Comparison of ENCODE assay signal across 1 cellular context in the genomic region with DNA sequence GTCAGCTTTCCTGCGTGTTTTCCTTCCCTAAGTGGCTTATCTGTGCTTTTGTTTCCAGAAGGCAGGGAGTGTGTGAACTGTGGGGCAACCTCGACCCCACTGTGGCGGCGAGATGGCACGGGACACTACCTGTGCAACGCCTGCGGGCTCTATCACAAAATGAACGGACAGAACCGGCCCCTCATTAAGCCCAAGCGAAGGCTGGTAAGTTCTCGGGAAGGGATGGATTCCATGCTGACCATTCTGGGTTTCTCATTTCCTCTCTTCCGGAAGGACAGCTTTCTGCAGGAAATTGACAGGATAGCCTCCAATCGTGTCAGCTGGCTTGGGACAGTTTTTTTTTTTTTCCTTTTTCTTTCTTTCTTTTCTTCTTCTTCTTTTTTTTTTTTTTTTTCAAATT.
TF ChIP-seq lines count a peak whose summit lies in the region.

No MANE protein-coding gene starts in this region.

TF ChIP-seq in H1, 55 proteins besides CTCF, POLR2A, EP300 and RAD21:
- TF ChIP-seq TBP (IDR thresholded peaks at IDR 0.05; ENCODE audit: low read depth, low read length) (no peak), CBX8 (IDR thresholded peaks at IDR 0.05; ENCODE audit: borderline replicate concordance, low read depth, low read length) (no peak), CHD1 (IDR thresholded peaks at IDR 0.05; ENCODE audit: low read depth, low read length) (no peak), RNF2 (IDR thresholded peaks at IDR 0.05; ENCODE audit: borderline replicate concordance, low read depth, low read length, missing control alignments, poor library complexity, severe bottlenecking) (peak; percentile 71), SIN3A (conservative IDR thresholded peaks at IDR 0.05 in 1 of 2, IDR thresholded peaks at IDR 0.05 in 1 of 2; ENCODE audit: low read depth in 1 of 2, low read length in 2 of 2) (0 out of 4 replicates have a peak, but pooled peaks of 1 of the 2 experiments have one; percentile 6), JUN (IDR thresholded peaks at IDR 0.05; ENCODE audit: low read depth, low read length) (no peak), SP4 (IDR thresholded peaks at IDR 0.05; ENCODE audit: low read length) (no peak), RXRA (IDR thresholded peaks at IDR 0.05; ENCODE audit: insufficient read depth, low read depth, low read length) (no peak), POLR2AphosphoS5 (IDR thresholded peaks at IDR 0.05; ENCODE audit: low read depth, low read length) (no peak), ASH2L (IDR thresholded peaks at IDR 0.05; ENCODE audit: low read length) (no peak), YY1 (IDR thresholded peaks at IDR 0.05; ENCODE audit: low read depth, low read length) (no peak), CEBPB (IDR thresholded peaks at IDR 0.05; ENCODE audit: low read depth, low read length) (no peak), SIRT6 (IDR thresholded peaks at IDR 0.05; ENCODE audit: low read length) (no peak), KDM5A (IDR thresholded peaks at IDR 0.05; ENCODE audit: low read length) (no peak), HDAC6 (IDR thresholded peaks at IDR 0.05; ENCODE audit: low read depth, low read length) (no peak), SP2 (IDR thresholded peaks at IDR 0.05; ENCODE audit: low read length) (no peak), KDM4A (IDR thresholded peaks at IDR 0.05; ENCODE audit: low read depth, low read length, severe bottlenecking) (peak; percentile 19), KDM1A (IDR thresholded peaks at IDR 0.05; ENCODE audit: borderline replicate concordance, low read length) (no peak), SUZ12 (IDR thresholded peaks at IDR 0.05; ENCODE audit: low read length) (peak; percentile 46)
- TF ChIP-seq, protein P1, sequence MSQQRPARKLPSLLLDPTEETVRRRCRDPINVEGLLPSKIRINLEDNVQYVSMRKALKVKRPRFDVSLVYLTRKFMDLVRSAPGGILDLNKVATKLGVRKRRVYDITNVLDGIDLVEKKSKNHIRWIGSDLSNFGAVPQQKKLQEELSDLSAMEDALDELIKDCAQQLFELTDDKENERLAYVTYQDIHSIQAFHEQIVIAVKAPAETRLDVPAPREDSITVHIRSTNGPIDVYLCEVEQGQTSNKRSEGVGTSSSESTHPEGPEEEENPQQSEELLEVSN (IDR thresholded peaks at IDR 0.05) = no peak
- TF ChIP-seq, protein P2, sequence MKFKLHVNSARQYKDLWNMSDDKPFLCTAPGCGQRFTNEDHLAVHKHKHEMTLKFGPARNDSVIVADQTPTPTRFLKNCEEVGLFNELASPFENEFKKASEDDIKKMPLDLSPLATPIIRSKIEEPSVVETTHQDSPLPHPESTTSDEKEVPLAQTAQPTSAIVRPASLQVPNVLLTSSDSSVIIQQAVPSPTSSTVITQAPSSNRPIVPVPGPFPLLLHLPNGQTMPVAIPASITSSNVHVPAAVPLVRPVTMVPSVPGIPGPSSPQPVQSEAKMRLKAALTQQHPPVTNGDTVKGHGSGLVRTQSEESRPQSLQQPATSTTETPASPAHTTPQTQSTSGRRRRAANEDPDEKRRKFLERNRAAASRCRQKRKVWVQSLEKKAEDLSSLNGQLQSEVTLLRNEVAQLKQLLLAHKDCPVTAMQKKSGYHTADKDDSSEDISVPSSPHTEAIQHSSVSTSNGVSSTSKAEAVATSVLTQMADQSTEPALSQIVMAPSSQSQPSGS (IDR thresholded peaks at IDR 0.05; ENCODE audit: low read length) = no peak
- TF ChIP-seq, protein P3, sequence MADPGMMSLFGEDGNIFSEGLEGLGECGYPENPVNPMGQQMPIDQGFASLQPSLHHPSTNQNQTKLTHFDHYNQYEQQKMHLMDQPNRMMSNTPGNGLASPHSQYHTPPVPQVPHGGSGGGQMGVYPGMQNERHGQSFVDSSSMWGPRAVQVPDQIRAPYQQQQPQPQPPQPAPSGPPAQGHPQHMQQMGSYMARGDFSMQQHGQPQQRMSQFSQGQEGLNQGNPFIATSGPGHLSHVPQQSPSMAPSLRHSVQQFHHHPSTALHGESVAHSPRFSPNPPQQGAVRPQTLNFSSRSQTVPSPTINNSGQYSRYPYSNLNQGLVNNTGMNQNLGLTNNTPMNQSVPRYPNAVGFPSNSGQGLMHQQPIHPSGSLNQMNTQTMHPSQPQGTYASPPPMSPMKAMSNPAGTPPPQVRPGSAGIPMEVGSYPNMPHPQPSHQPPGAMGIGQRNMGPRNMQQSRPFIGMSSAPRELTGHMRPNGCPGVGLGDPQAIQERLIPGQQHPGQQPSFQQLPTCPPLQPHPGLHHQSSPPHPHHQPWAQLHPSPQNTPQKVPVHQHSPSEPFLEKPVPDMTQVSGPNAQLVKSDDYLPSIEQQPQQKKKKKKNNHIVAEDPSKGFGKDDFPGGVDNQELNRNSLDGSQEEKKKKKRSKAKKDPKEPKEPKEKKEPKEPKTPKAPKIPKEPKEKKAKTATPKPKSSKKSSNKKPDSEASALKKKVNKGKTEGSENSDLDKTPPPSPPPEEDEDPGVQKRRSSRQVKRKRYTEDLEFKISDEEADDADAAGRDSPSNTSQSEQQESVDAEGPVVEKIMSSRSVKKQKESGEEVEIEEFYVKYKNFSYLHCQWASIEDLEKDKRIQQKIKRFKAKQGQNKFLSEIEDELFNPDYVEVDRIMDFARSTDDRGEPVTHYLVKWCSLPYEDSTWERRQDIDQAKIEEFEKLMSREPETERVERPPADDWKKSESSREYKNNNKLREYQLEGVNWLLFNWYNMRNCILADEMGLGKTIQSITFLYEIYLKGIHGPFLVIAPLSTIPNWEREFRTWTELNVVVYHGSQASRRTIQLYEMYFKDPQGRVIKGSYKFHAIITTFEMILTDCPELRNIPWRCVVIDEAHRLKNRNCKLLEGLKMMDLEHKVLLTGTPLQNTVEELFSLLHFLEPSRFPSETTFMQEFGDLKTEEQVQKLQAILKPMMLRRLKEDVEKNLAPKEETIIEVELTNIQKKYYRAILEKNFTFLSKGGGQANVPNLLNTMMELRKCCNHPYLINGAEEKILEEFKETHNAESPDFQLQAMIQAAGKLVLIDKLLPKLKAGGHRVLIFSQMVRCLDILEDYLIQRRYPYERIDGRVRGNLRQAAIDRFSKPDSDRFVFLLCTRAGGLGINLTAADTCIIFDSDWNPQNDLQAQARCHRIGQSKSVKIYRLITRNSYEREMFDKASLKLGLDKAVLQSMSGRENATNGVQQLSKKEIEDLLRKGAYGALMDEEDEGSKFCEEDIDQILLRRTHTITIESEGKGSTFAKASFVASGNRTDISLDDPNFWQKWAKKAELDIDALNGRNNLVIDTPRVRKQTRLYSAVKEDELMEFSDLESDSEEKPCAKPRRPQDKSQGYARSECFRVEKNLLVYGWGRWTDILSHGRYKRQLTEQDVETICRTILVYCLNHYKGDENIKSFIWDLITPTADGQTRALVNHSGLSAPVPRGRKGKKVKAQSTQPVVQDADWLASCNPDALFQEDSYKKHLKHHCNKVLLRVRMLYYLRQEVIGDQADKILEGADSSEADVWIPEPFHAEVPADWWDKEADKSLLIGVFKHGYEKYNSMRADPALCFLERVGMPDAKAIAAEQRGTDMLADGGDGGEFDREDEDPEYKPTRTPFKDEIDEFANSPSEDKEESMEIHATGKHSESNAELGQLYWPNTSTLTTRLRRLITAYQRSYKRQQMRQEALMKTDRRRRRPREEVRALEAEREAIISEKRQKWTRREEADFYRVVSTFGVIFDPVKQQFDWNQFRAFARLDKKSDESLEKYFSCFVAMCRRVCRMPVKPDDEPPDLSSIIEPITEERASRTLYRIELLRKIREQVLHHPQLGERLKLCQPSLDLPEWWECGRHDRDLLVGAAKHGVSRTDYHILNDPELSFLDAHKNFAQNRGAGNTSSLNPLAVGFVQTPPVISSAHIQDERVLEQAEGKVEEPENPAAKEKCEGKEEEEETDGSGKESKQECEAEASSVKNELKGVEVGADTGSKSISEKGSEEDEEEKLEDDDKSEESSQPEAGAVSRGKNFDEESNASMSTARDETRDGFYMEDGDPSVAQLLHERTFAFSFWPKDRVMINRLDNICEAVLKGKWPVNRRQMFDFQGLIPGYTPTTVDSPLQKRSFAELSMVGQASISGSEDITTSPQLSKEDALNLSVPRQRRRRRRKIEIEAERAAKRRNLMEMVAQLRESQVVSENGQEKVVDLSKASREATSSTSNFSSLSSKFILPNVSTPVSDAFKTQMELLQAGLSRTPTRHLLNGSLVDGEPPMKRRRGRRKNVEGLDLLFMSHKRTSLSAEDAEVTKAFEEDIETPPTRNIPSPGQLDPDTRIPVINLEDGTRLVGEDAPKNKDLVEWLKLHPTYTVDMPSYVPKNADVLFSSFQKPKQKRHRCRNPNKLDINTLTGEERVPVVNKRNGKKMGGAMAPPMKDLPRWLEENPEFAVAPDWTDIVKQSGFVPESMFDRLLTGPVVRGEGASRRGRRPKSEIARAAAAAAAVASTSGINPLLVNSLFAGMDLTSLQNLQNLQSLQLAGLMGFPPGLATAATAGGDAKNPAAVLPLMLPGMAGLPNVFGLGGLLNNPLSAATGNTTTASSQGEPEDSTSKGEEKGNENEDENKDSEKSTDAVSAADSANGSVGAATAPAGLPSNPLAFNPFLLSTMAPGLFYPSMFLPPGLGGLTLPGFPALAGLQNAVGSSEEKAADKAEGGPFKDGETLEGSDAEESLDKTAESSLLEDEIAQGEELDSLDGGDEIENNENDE (IDR thresholded peaks at IDR 0.05; ENCODE audit: insufficient replicate concordance, low read length) = no peak
- TF ChIP-seq, protein P4, sequence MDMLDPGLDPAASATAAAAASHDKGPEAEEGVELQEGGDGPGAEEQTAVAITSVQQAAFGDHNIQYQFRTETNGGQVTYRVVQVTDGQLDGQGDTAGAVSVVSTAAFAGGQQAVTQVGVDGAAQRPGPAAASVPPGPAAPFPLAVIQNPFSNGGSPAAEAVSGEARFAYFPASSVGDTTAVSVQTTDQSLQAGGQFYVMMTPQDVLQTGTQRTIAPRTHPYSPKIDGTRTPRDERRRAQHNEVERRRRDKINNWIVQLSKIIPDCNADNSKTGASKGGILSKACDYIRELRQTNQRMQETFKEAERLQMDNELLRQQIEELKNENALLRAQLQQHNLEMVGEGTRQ (IDR thresholded peaks at IDR 0.05; ENCODE audit: low read length) = no peak
